Comparison of ENCODE assay signal across 24 cellular contexts in genomic region chr17:28460901-28461300, GRCh38. TPM values are rescaled to one million over a fixed set of nuclear protein-coding genes. Genes with fewer than 3 reads are reported as not detected.
"Had no signal": no experiment of that assay in that cellular context is flagged by ENCODE, and none has a peak within 500 bp of the region (broad histone marks: within the 10 kb centered on the region; RNA-seq: fewer than 3 reads in every experiment).

No MANE protein-coding gene starts in this region.

- H3K9me3 ChIP-seq: SJSA1 had no signal

- H3K4me3 ChIP-seq: SJSA1, SK-N-MC had no signal

- DNase-seq: KBM-7, MV-4-11, NCI-H1092, NCI-H1105 treated with DMSO at 0.1 percent for 48 hours, NCI-H1417 treated with DMSO at 0.1 percent for 48 hours, NCI-H146, NCI-H1694 treated with DMSO at 0.1 percent for 48 hours, NCI-H1930, NCI-H2081, NCI-H2171, NCI-H226, NCI-H446, NCI-H510A, NCI-H524 treated with DMSO at 0.1 percent for 48 hours, NCI-H69, NCI-H774, Right ventricle myocardium superior, RPMI8226, SIG-M5 had no signal

- H3K4me1 ChIP-seq: SJSA1 had no signal

- H3K36me3 ChIP-seq: SJSA1 had no signal

- H3K27ac ChIP-seq: SJSA1, SK-N-MC had no signal

RNA-seq across cellular contexts. Expression of gene SLC13A2, which starts 12.5 kb away (rescaled TPM):
- total RNA-seq: HT-29, LHCN-M2, MCF 10A, Right ventricle myocardium superior, SJSA1 had no signal

RNA-seq across cellular contexts. Expression of gene FOXN1, which starts 45.2 kb away (rescaled TPM):
- total RNA-seq: HT-29, LHCN-M2, MCF 10A, Right ventricle myocardium superior, SJSA1 had no signal
